In genomic region chr13:23466144-23467002, GRCh38 we compare ENCODE assay signal across 8 cellular contexts. TPM values are rescaled to one million over a fixed set of nuclear protein-coding genes. Genes with fewer than 3 reads are reported as not detected.
DNase-seq lines count a peak whose midpoint lies in the region; ATAC-seq and TF ChIP-seq lines count a peak whose summit lies in the region.

No MANE protein-coding gene starts in this region.

- peak overlapping the region; percentile 86 for H2AFZ ChIP-seq in SK-N-SH (ENCODE audit: low read depth)

- H3K27ac Mint-ChIP-seq in activated naive CD4-positive, alpha-beta T cell treated with anti-CD3 and anti-CD28 coated beads, Interleukin-2, amount 50 U/mL, for 72 hours = no peak overlapping the region

- peak; percentile 29 for TF ChIP-seq CTCF in DOHH2 (IDR thresholded peaks at IDR 0.05; ENCODE audit: low read depth, low read length, poor library complexity, severe bottlenecking)
- peak; percentile 71 for TF ChIP-seq CTCF in SK-N-SH (IDR thresholded peaks at IDR 0.05)
- TF ChIP-seq CTCF in ovary (IDR thresholded peaks at IDR 0.05) = peak in 2 of 3 donors; percentile 44 to 62
- peak; percentile 62 to 66 for TF ChIP-seq CTCF in tibial artery (IDR thresholded peaks at IDR 0.05)

- H3K36me3 Mint-ChIP-seq in activated naive CD4-positive, alpha-beta T cell treated with anti-CD3 and anti-CD28 coated beads, Interleukin-2, amount 50 U/mL, for 72 hours = no peaks in the 10 kb centered on the region

- DNase-seq in KBM-7 = peak; percentile 80
- DNase-seq in SK-N-SH = peak; percentile 82
- peak; percentile 60 to 64 for DNase-seq in activated naive CD4-positive, alpha-beta T cell treated with anti-CD3 and anti-CD28 coated beads, Interleukin-2, amount 50 U/mL, for 72 hours (ENCODE audit: low spot score in 2 of 2)
- DNase-seq in glomerular visceral epithelial cell (ENCODE audit: extremely low spot score) = peak; percentile 84
- DNase-seq in ovary = peak; percentile 59 to 77 (median 73)
- DNase-seq in tibial artery = peak; percentile 57 to 80

- peak; percentile 83 for TF ChIP-seq RAD21 in SK-N-SH (IDR thresholded peaks at IDR 0.05; ENCODE audit: low read length)

- TF ChIP-seq EP300 in SK-N-SH (IDR thresholded peaks at IDR 0.05; ENCODE audit: borderline replicate concordance in 1 of 2, low read depth in 1 of 2, low read length in 1 of 2) = no peak
- TF ChIP-seq EP300 in ovary (IDR thresholded peaks at IDR 0.05) = no peak

- intact Hi-C loops in ovary (cut with DNase I) = loop anchor here in 3 of 4 donors (5.0 to 10.0 kb wide), 4 partner anchors 108 to 408 kb away; partner anchors contain the start of gene TNFRSF19 (in 1 of the 3)
- intact Hi-C loops in tibial artery (cut with DNase I; ENCODE audit: low total_unique reads) = loop anchor here (5.0 to 10.0 kb wide), 2 partner anchors 82 to 406 kb away; no protein-coding TSS in a partner anchor

- WGBS in SK-N-SH (ENCODE audit: low lambda C conversion rate) = 26% methylated on average over 17 of the region's 64 CpGs
- 1 to 2% (median 1%) methylated on average over 44 to 64 of the region's 64 CpGs for WGBS in ovary, 3 donors

- H3K4me1 ChIP-seq in DOHH2 (ENCODE audit: control insufficient read depth, low read length) (peaks cover 12% of the 10 kb centered on the region), SK-N-SH (ENCODE audit: control insufficient read depth in 1 of 2, insufficient read depth in 2 of 2, low read depth in 1 of 2, low read length in 1 of 2) (peaks cover 6 to 20% of the 10 kb centered on the region in 2 experiments; a peak in 2 of 4 replicates), ovary (ENCODE audit: insufficient read depth) (no peaks in the 10 kb centered on the region), tibial artery (peaks cover 0 to 37% (median 25%) of the 10 kb centered on the region in 4 donors)

- no peaks in the 10 kb centered on the region for H4K20me1 ChIP-seq in DOHH2 (ENCODE audit: control insufficient read depth, insufficient read depth, low read depth, low read length)
- H4K20me1 ChIP-seq in SK-N-SH (ENCODE audit: insufficient read depth) = no peaks in the 10 kb centered on the region

- no peaks in the 10 kb centered on the region for H3K36me3 ChIP-seq in DOHH2 (ENCODE audit: control insufficient read depth, low read length)
- H3K36me3 ChIP-seq in SK-N-SH (replicated peaks in 1 of 2; ENCODE audit: control insufficient read depth in 1 of 2, insufficient read depth in 2 of 2, low read length in 1 of 2) = no peaks in the 10 kb centered on the region
- no peaks in the 10 kb centered on the region for H3K36me3 ChIP-seq in ovary
- no peaks in the 10 kb centered on the region for H3K36me3 ChIP-seq in tibial artery

- peaks cover 49% of the 10 kb centered on the region for H3K27me3 ChIP-seq in DOHH2 (ENCODE audit: control insufficient read depth, low read length)
- H3K27me3 ChIP-seq in SK-N-SH (ENCODE audit: insufficient read depth) = no peaks in the 10 kb centered on the region
- no peaks in the 10 kb centered on the region for H3K27me3 ChIP-seq in ovary
- H3K27me3 ChIP-seq in tibial artery = no peaks in the 10 kb centered on the region

- CTCF ChIA-PET in SK-N-SH (lab: Yijun Ruan, JAX) = interaction anchor here (0.9 to 4.9 kb wide), 31 partner anchors 9 to 441 kb away, joined by 3 to 37 read pairs (median 5); partner anchors contain the start of genes MIPEP and TNFRSF19

- H3F3A ChIP-seq in DOHH2 (ENCODE audit: control insufficient read depth, insufficient read depth) = no peaks in the 10 kb centered on the region
- H3F3A ChIP-seq in SK-N-SH (replicated peaks; ENCODE audit: insufficient read depth) = peaks cover 16% of the 10 kb centered on the region

- H3K27ac ChIP-seq in DOHH2 (ENCODE audit: low read depth, low read length) (no peak overlapping the region), SK-N-SH (ENCODE audit: low read depth in 2 of 2, low read length in 1 of 2) (peak overlapping the region; percentile 65), ovary (peak overlapping the region; percentile 18 to 79), tibial artery (peak overlapping the region; percentile 71 to 78)

- H3K9me3 ChIP-seq in DOHH2 (ENCODE audit: control insufficient read depth, insufficient read depth, low read length) (no peaks in the 10 kb centered on the region; the same call in 1 of the 2 replicates), SK-N-SH (no peaks in the 10 kb centered on the region), ovary (no peaks in the 10 kb centered on the region), tibial artery (no peaks in the 10 kb centered on the region)

- POLR2A ChIA-PET in SK-N-SH (lab: Yijun Ruan, JAX) = interaction anchor here (1.4 to 3.0 kb wide), 2 partner anchors 33 to 104 kb away, joined by 5 to 18 read pairs; partner anchors contain the start of genes SACS and TNFRSF19

- in situ Hi-C loops in KBM-7 (cut with MboI; ENCODE audit: low pct_unique_long_range_greater_than_20kb, low sequenced_read_pairs) = no loop called here

- peak overlapping the region; percentile 63 for H3K4me2 ChIP-seq in DOHH2 (ENCODE audit: low read length)
- H3K4me2 ChIP-seq in SK-N-SH = peak overlapping the region; percentile 63

- no peak overlapping the region; the same call in 1 of the 2 replicates for H3K9ac ChIP-seq in SK-N-SH

- ATAC-seq in GM21717 (IDR thresholded peaks at IDR 0.05; ENCODE audit: unreplicated experiment) = peak; percentile 87
- ATAC-seq in activated naive CD4-positive, alpha-beta T cell treated with anti-CD3 and anti-CD28 coated beads, Interleukin-2, amount 50 U/mL, for 72 hours = peak; percentile 88 to 91

- H3K4me3 ChIP-seq in DOHH2 (ENCODE audit: low read length) = peak overlapping the region; percentile 43; the same call in 1 of the 2 replicates
- H3K4me3 ChIP-seq in SK-N-SH (ENCODE audit: low read depth in 2 of 2, low read length in 1 of 2) = peak overlapping the region; percentile 21 to 48; a peak in 3 of 4 replicates
- H3K4me3 ChIP-seq in ovary = peak overlapping the region; percentile 33
- peak overlapping the region; percentile 55 to 63 for H3K4me3 ChIP-seq in tibial artery

- no peak for TF ChIP-seq POLR2A in ovary (IDR thresholded peaks at IDR 0.05)

- H3K79me2 ChIP-seq in DOHH2 (ENCODE audit: control insufficient read depth, low read length) (no peaks in the 10 kb centered on the region), SK-N-SH (ENCODE audit: insufficient read depth) (no peaks in the 10 kb centered on the region)

- H3K9me2 ChIP-seq in DOHH2 (replicated peaks; ENCODE audit: control insufficient read depth, low read length) (no peaks in the 10 kb centered on the region), SK-N-SH (no peaks in the 10 kb centered on the region)

- H3K9me3 Mint-ChIP-seq in activated naive CD4-positive, alpha-beta T cell treated with anti-CD3 and anti-CD28 coated beads, Interleukin-2, amount 50 U/mL, for 72 hours = no peaks in the 10 kb centered on the region

TF ChIP-seq in SK-N-SH, 30 proteins besides CTCF, POLR2A, EP300 and RAD21:
- no peak for TF ChIP-seq PBX3 (IDR thresholded peaks at IDR 0.05)
- peak; percentile 60; the same call in 1 of the 2 replicates for TF ChIP-seq MXI1 (IDR thresholded peaks at IDR 0.05; ENCODE audit: low read depth, low read length)
- TF ChIP-seq RXRA (IDR thresholded peaks at IDR 0.05; ENCODE audit: borderline replicate concordance, low read depth) = no peak; the same call in 1 of the 2 replicates
- 0 out of 2 replicates have a peak, but pooled peaks have one; percentile 28 for TF ChIP-seq NRF1 (IDR thresholded peaks at IDR 0.05; ENCODE audit: low read depth, low read length)
- no peak for TF ChIP-seq USF2 (IDR thresholded peaks at IDR 0.05; ENCODE audit: borderline replicate concordance, low read depth, low read length)
- peak; percentile 76 for TF ChIP-seq SMC3 (IDR thresholded peaks at IDR 0.05; ENCODE audit: low read depth, low read length)
- no peak for TF ChIP-seq RFX5 (IDR thresholded peaks at IDR 0.05; ENCODE audit: low read length)
- TF ChIP-seq MAX (IDR thresholded peaks at IDR 0.05; ENCODE audit: low read depth) = peak; percentile 81
- TF ChIP-seq SIN3A (IDR thresholded peaks at IDR 0.05; ENCODE audit: borderline replicate concordance, low read depth, low read length) = no peak
- TF ChIP-seq FOXJ3 (CRISPR knock-in tag; IDR thresholded peaks at IDR 0.05) = 0 out of 2 replicates have a peak, but pooled peaks have one; percentile 38
TF ChIP-seq in SK-N-SH: peak in this region for 5.

RNA-seq across cellular contexts. Expression of gene SACS, which starts 32.9 kb away (rescaled TPM):
- polyA plus RNA-seq in SK-N-SH (2012; rRNA removed) (5.9 and 7.8 TPM in 2 replicates), ovary (1 to 10 TPM; 3.2 to 6.5 TPM)
- polyA plus RNA-seq in SK-N-SH (2012; cell fraction: cytosol; rRNA removed) = 8.4 and 10.4 TPM in 2 replicates
- polyA plus RNA-seq in SK-N-SH (2012; cell fraction: nucleus; rRNA removed) = 15.7 and 17.5 TPM in 2 replicates
- total RNA-seq in activated naive CD4-positive, alpha-beta T cell treated with anti-CD3 and anti-CD28 coated beads, Interleukin-2, amount 50 U/mL, for 72 hours = 10 to 100 TPM; 31.5 to 33.4 TPM
- total RNA-seq in ovary = 10 to 100 TPM; 10.6 to 16.9 (median 13.0) TPM
